In genomic region chr22:19929586-19930302, GRCh38 we compare ENCODE assay signal across 2 cellular contexts.
TF ChIP-seq lines count a peak whose summit lies in the region.

No MANE protein-coding gene starts in this region.

TF ChIP-seq in IMR-90, 13 proteins besides CTCF, POLR2A, EP300 and RAD21:
- TF ChIP-seq ELK1 (IDR thresholded peaks at IDR 0.05; ENCODE audit: borderline replicate concordance, low read depth, low read length): no peak
- no peak for TF ChIP-seq RFX5 (IDR thresholded peaks at IDR 0.05; ENCODE audit: low read depth, low read length)
- no peak for TF ChIP-seq MAFK (IDR thresholded peaks at IDR 0.05; ENCODE audit: low read depth, low read length)
- TF ChIP-seq CEBPB (IDR thresholded peaks at IDR 0.05; ENCODE audit: low read depth, low read length): no peak
- TF ChIP-seq SMC3 (IDR thresholded peaks at IDR 0.05; ENCODE audit: low read depth, low read length): no peak
TF ChIP-seq in IMR-90: peak in this region for 0.

TF ChIP-seq in K562, 482 proteins besides CTCF, POLR2A, EP300 and RAD21 (continues in another document):
- TF ChIP-seq GMEB1 (CRISPR knock-in tag; IDR thresholded peaks at IDR 0.05) (no peak), ZC3H4 (CRISPR knock-in tag; IDR thresholded peaks at IDR 0.05; ENCODE audit: borderline replicate concordance) (peak; percentile 11; the same call in 1 of the 2 replicates), MAZ (CRISPR knock-in tag; conservative IDR thresholded peaks at IDR 0.05 in 1 of 2, IDR thresholded peaks at IDR 0.05 in 1 of 2) (no peak), MAFG (tag; conservative IDR thresholded peaks at IDR 0.05) (no peak), PRMT5 (CRISPR knock-in tag; IDR thresholded peaks at IDR 0.05) (peak; percentile 47; the same call in 1 of the 2 replicates), MTA1 (IDR thresholded peaks at IDR 0.05; ENCODE audit: borderline replicate concordance) (no peak), CHCHD3 (CRISPR knock-in tag; IDR thresholded peaks at IDR 0.05) (0 out of 2 replicates have a peak, but pooled peaks have one; percentile 59), DNMT1 (IDR thresholded peaks at IDR 0.05) (no peak), ZNF76 (CRISPR knock-in tag; IDR thresholded peaks at IDR 0.05; ENCODE audit: borderline replicate concordance) (no peak), BMI1 (IDR thresholded peaks at IDR 0.05; ENCODE audit: low read length) (no peak), CTBP1 (IDR thresholded peaks at IDR 0.05; ENCODE audit: borderline replicate concordance) (no peak), NFATC3 (IDR thresholded peaks at IDR 0.05) (no peak), ZBTB2 (IDR thresholded peaks at IDR 0.05) (no peak), TCF7L2 (IDR thresholded peaks at IDR 0.05; ENCODE audit: low read depth, low read length) (no peak), CUX1 (CRISPR knock-in tag; IDR thresholded peaks at IDR 0.05) (no peak), HDAC8 (tag; IDR thresholded peaks at IDR 0.05) (no peak), DEAF1 (CRISPR knock-in tag; IDR thresholded peaks at IDR 0.05) (no peak), CAMTA2 (CRISPR knock-in tag; conservative IDR thresholded peaks at IDR 0.05) (0 out of 2 replicates have a peak, but pooled peaks have one; percentile 29), ZNF518B (CRISPR knock-in tag; IDR thresholded peaks at IDR 0.05) (no peak), KLF16 (IDR thresholded peaks at IDR 0.05) (no peak), SETDB1 (IDR thresholded peaks at IDR 0.05; ENCODE audit: low read length) (peak; percentile 33), SMAD4 (CRISPR knock-in tag; conservative IDR thresholded peaks at IDR 0.05) (no peak), RBM34 (IDR thresholded peaks at IDR 0.05; ENCODE audit: borderline replicate concordance, insufficient read depth, low read length) (no peak), CCNT2 (IDR thresholded peaks at IDR 0.05; ENCODE audit: borderline replicate concordance, extremely low read depth, insufficient read length, low read depth, low read length) (no peak), ILF3 (IDR thresholded peaks at IDR 0.05; ENCODE audit: borderline replicate concordance) (no peak), HMBOX1 (IDR thresholded peaks at IDR 0.05) (no peak), RREB1 (CRISPR knock-in tag; IDR thresholded peaks at IDR 0.05) (no peak), BHLHE40 (IDR thresholded peaks at IDR 0.05; ENCODE audit: low read length) (no peak), ZKSCAN1 (IDR thresholded peaks at IDR 0.05; ENCODE audit: low read depth, low read length) (no peak), SMAD3 (CRISPR knock-in tag; conservative IDR thresholded peaks at IDR 0.05) (no peak), ZNF124 (CRISPR knock-in tag; IDR thresholded peaks at IDR 0.05) (0 out of 2 replicates have a peak, but pooled peaks have one; percentile 83), THAP12 (CRISPR knock-in tag; IDR thresholded peaks at IDR 0.05) (0 out of 2 replicates have a peak, but pooled peaks have one; percentile 18), HNRNPH1 (optimal IDR thresholded peaks at IDR 0.05; ENCODE audit: low read depth, low read length) (no peak), MECOM (CRISPR knock-in tag; IDR thresholded peaks at IDR 0.05) (no peak)
